ENCODE assay signal across 14 cellular contexts in the genomic region with DNA sequence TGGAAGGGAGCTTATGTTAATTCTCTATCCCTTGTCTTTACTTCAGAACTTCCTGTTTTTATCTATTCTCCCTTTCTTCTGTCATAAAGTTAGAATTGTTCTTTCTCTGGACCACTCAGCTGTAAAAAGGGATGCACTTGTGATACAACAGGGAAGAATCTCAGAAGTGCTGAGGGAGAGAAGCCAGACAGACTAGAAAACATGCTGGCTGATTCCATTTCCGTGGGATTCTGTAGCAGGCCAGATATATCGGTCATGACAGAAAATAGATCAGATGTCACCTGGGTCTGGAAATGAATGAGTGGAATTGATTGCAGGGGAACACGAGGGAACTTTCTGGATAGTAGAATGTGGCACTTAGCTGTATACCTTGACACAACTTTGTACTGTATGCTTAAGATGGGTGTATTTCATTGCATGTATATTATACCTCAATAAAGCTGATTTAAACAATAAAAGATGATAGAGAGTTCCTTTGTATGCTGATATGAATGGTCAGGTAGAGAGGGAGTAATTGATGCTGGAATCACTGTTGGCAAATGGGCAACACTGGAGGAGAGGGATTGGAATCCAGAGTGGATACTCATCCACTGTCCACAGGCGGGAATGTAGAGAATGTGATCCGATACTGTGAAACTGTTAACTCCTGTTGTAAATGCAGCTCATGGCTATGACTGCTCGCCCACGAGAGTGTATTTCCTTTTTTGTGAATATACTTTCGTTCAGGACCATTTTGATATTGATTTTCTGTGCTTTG. TPM values are rescaled to one million over a fixed set of nuclear protein-coding genes. Genes with fewer than 3 reads are reported as not detected.
A peak's percentile ranks its signal among the peaks of the same experiment; 100 is the strongest.
DNase-seq lines count a peak whose midpoint lies in the region; ATAC-seq and TF ChIP-seq lines count a peak whose summit lies in the region.
"Had no signal": no experiment of that assay in that cellular context is flagged by ENCODE, and none has a peak within 500 bp of the region (broad histone marks: within the 10 kb centered on the region; RNA-seq: fewer than 3 reads in every experiment).

No MANE protein-coding gene starts in this region.

- H3K36me3 ChIP-seq in brain microvascular endothelial cell (replicated peaks): peaks cover 10% of the 10 kb centered on the region
- peaks cover 36% of the 10 kb centered on the region for H3K36me3 ChIP-seq in mesodermal cell (ENCODE audit: control insufficient read depth, insufficient read depth, low read length)
- peaks cover 0 to 63% (median 6%) of the 10 kb centered on the region in 9 donors for H3K36me3 ChIP-seq in heart right ventricle

- H3K27me3 ChIP-seq in brain microvascular endothelial cell (replicated peaks) (no peaks in the 10 kb centered on the region), heart right ventricle (no peaks in the 10 kb centered on the region)
- H3K27me3 ChIP-seq: foreskin keratinocyte had no signal

- H3K27ac ChIP-seq in brain microvascular endothelial cell (peak overlapping the region; percentile 15), mesodermal cell (ENCODE audit: low read depth, low read length, severe bottlenecking) (peak overlapping the region; percentile 96), heart right ventricle (no peak overlapping the region)
- H3K27ac ChIP-seq: C4-2B, foreskin keratinocyte had no signal

- in situ Hi-C loops in brain microvascular endothelial cell (cut with HindIII; ENCODE audit: low pct_ligation_motif_present, low sequenced_read_pairs): no loop called here

- H3K4me3 ChIP-seq in brain microvascular endothelial cell (ENCODE audit: low read depth, low read length) (no peak overlapping the region), mesodermal cell (ENCODE audit: extremely low read depth, insufficient read depth, low read length, poor library complexity, severe bottlenecking) (no peak overlapping the region), heart right ventricle (no peak overlapping the region)

- 78 to 82% methylated on average over 5 to 6 of the region's 8 CpGs for WGBS in mesodermal cell (ENCODE audit: insufficient coverage in 2 of 2), 2 experiments
- 64 to 80% methylated on average over 8 of the region's 8 CpGs for WGBS in heart right ventricle, 2 donors

- ATAC-seq in GM21390 (IDR thresholded peaks at IDR 0.05; ENCODE audit: unreplicated experiment): no peak
- no peak for ATAC-seq in heart right ventricle
- ATAC-seq in HG03520 (IDR thresholded peaks at IDR 0.05; ENCODE audit: unreplicated experiment): no peak
- ATAC-seq: foreskin keratinocyte, T-cell had no signal

- intact Hi-C loops in heart right ventricle (cut with DNase I): no loop called here

- H3K9me3 ChIP-seq in mesodermal cell (ENCODE audit: control insufficient read depth, low read length): no peaks in the 10 kb centered on the region
- no peaks in the 10 kb centered on the region for H3K9me3 ChIP-seq in heart right ventricle

- peak; percentile 17 for DNase-seq in AG20443 (ENCODE audit: low spot score)
- peak; percentile 53 for DNase-seq in HS-27A (ENCODE audit: low read depth)
- peak; percentile 44 for DNase-seq in brain microvascular endothelial cell
- no peak for DNase-seq in SIG-M5 treated with dmso at 0.1 percent for 504 hours (lab: John Stamatoyannopoulos, UW; ENCODE audit: unreplicated experiment)
- DNase-seq in heart right ventricle: no peak
- DNase-seq: activated CD4-positive, alpha-beta T cell treated with anti-CD3 and anti-CD28 coated beads, Interleukin-2, amount 50 U/mL, for 1 hour; left cardiac atrium; NCI-H1694; T-cell had no signal

- TF ChIP-seq CTCF in brain microvascular endothelial cell (IDR thresholded peaks at IDR 0.05; ENCODE audit: low read depth, low read length, missing control alignments) (no peak), heart right ventricle (IDR thresholded peaks at IDR 0.05) (no peak)

- H3K4me1 ChIP-seq in mesodermal cell (ENCODE audit: control insufficient read depth, insufficient read depth, low read length, poor library complexity, severe bottlenecking) (peaks cover 14% of the 10 kb centered on the region), heart right ventricle (peaks cover 0 to 8% (median 1%) of the 10 kb centered on the region in 9 donors)
- H3K4me1 ChIP-seq: foreskin keratinocyte had no signal

RNA-seq across cellular contexts. Expression of a gene that starts 59.6 kb away (rescaled TPM):
- polyA plus RNA-seq in mesodermal cell (2013, experiment 1 of 2): 260 TPM
- 262 TPM for polyA plus RNA-seq in mesodermal cell (2013, experiment 2 of 2)
- 100 to 1,000 TPM; 122 to 169 (median 143) TPM for total RNA-seq in heart right ventricle
- 100 to 1,000 TPM in 1 of 2 donors, 10 to 100 TPM in 1; 11.8 to 142 TPM for polyA plus RNA-seq in heart right ventricle

Comparison
In these comparisons a context has a peak if more than half of its experiments do, and no peak if none do; other contexts are left out.
1. DNase-seq: peak in AG20443 (single experiment), HS-27A (single experiment) and brain microvascular endothelial cell (single experiment); none in SIG-M5 treated with dmso at 0.1 percent for 504 hours (single experiment) and heart right ventricle (0 of 2).
2. H3K27ac ChIP-seq: peak in brain microvascular endothelial cell (single experiment) and mesodermal cell (single experiment); none in heart right ventricle (0 of 10).